ENCODE assay signal across 11 cellular contexts in the genomic region with DNA sequence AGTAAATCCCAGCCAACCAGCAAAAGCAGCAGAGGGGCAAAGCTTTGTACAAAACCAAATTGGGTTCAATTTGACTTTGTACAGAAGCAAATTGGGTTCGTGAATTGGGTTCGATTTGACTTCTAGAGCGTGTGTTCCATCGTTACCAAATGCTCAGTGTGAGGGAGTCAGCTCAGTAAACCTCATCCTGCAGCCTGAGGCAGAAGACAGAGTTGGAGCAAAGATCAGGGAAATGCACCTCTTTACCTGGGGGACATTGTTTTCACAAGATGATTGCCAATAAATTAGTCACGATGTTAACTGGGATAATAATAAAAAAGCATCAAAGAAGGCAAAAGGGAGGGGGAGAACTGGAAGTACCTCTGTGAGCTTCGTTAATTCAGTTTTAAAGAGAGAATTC. TPM values are rescaled to one million over a fixed set of nuclear protein-coding genes. Genes with fewer than 3 reads are reported as not detected.
A peak's percentile ranks its signal among the peaks of the same experiment; 100 is the strongest.
DNase-seq lines count a peak whose midpoint lies in the region; ATAC-seq and TF ChIP-seq lines count a peak whose summit lies in the region.
"Had no signal": no experiment of that assay in that cellular context is flagged by ENCODE, and none has a peak within 500 bp of the region (broad histone marks: within the 10 kb centered on the region; RNA-seq: fewer than 3 reads in every experiment).

No MANE protein-coding gene starts in this region.

- H3K4me1 ChIP-seq in CD4-positive, alpha-beta memory T cell (ENCODE audit: insufficient read depth, low read length), result peaks cover 17% of the 10 kb centered on the region
- H3K4me1 ChIP-seq in prostate gland (replicated peaks), result peaks cover 2% of the 10 kb centered on the region

- TF ChIP-seq POLR2A in prostate gland (IDR thresholded peaks at IDR 0.05), result no peak

- H3K36me3 ChIP-seq in CD4-positive, alpha-beta memory T cell (ENCODE audit: insufficient read depth, low read length), result no peaks in the 10 kb centered on the region
- H3K36me3 ChIP-seq in prostate gland, result no peaks in the 10 kb centered on the region

- H3K9me3 Mint-ChIP-seq in CD4-positive, alpha-beta memory T cell, result peaks cover 0 to 1% (median 0%) of the 10 kb centered on the region in 8 donors
- peaks cover 0 to 7% (median 0%) of the 10 kb centered on the region in 3 donors for H3K9me3 Mint-ChIP-seq in T-cell

- CTCF ChIA-PET in CD4-positive, alpha-beta memory T cell (lab: Charles Lee; ENCODE audit: partially characterized antibody), result interaction anchor here (1.1 kb wide), 1 partner anchor 104 kb away, joined by 5 read pairs; no protein-coding TSS in a partner anchor
- CTCF ChIA-PET in T-cell (lab: Charles Lee), result no interaction called here

- 21% methylated on average over 6 of the region's 6 CpGs for WGBS in prostate gland

- no peak overlapping the region for H3K27ac ChIP-seq in CD4-positive, alpha-beta memory T cell (ENCODE audit: low read depth, low read length)
- H3K27ac ChIP-seq in prostate gland, result peak overlapping the region; percentile 89 to 93

- ATAC-seq in T-cell (replicated peaks in 1 of 4), result no peak
- no peak for ATAC-seq in GM18870 (IDR thresholded peaks at IDR 0.05; ENCODE audit: unreplicated experiment)
- no peak for ATAC-seq in GM18858 (IDR thresholded peaks at IDR 0.05; ENCODE audit: unreplicated experiment)

- H3K9me3 ChIP-seq in CD4-positive, alpha-beta memory T cell (ENCODE audit: control insufficient read depth in 1 of 2, low read length in 2 of 2), result no peaks in the 10 kb centered on the region
- no peaks in the 10 kb centered on the region for H3K9me3 ChIP-seq in prostate gland

- intact Hi-C loops in CD4-positive, alpha-beta memory T cell (cut with micrococcal nuclease), result loop anchor here (2.0 kb wide), 2 partner anchors 155 to 355 kb away; a partner anchor contains a TSS
- intact Hi-C loops in prostate gland (cut with DNase I), result loop anchor here (5.0 kb wide), 4 partner anchors 38 to 98 kb away; a partner anchor contains a TSS

- H3K4me3 Mint-ChIP-seq in CD4-positive, alpha-beta memory T cell, result peak overlapping the region; percentile 10 to 95 (median 66)
- peak overlapping the region; percentile 46 to 89 (median 71) for H3K4me3 Mint-ChIP-seq in T-cell

- no peaks in the 10 kb centered on the region for H3K27me3 ChIP-seq in CD4-positive, alpha-beta memory T cell (ENCODE audit: insufficient read depth, low read length)
- no peaks in the 10 kb centered on the region for H3K27me3 ChIP-seq in prostate gland (replicated peaks; ENCODE audit: insufficient read depth)

- peaks cover 11 to 50% (median 23%) of the 10 kb centered on the region in 4 donors for H3K4me1 Mint-ChIP-seq in CD4-positive, alpha-beta memory T cell
- H3K4me1 Mint-ChIP-seq in T-cell, result peaks cover 16 to 41% (median 31%) of the 10 kb centered on the region in 3 donors

- no peaks in the 10 kb centered on the region for H3K27me3 Mint-ChIP-seq in CD4-positive, alpha-beta memory T cell
- H3K27me3 Mint-ChIP-seq in T-cell, result peaks cover 3% of the 10 kb centered on the region in 2 donors

- peak overlapping the region in 6 of 7 donors; percentile 5 to 93 (median 70) for H3K27ac Mint-ChIP-seq in CD4-positive, alpha-beta memory T cell
- peak overlapping the region; percentile 11 to 76 for H3K27ac Mint-ChIP-seq in T-cell

- TF ChIP-seq CTCF in fibroblast of pulmonary artery (IDR thresholded peaks at IDR 0.05; ENCODE audit: low read length, missing control alignments) (no peak), prostate gland (IDR thresholded peaks at IDR 0.05) (no peak)

- H3K4me3 ChIP-seq in CD4-positive, alpha-beta memory T cell (ENCODE audit: low read length in 2 of 2), result no peak overlapping the region
- H3K4me3 ChIP-seq in fibroblast of pulmonary artery (replicated peaks; ENCODE audit: low read depth, low read length) (peak overlapping the region; percentile 83), prostate gland (peak overlapping the region; percentile 1 to 59)

- H3K36me3 Mint-ChIP-seq in CD4-positive, alpha-beta memory T cell, result peaks cover 6 to 7% of the 10 kb centered on the region in 2 donors
- peaks cover 5% of the 10 kb centered on the region for H3K36me3 Mint-ChIP-seq in T-cell

- no peak for DNase-seq in CD4-positive, alpha-beta memory T cell
- DNase-seq in T-cell (no peak), fibroblast of pulmonary artery (ENCODE audit: low read depth) (no peak), prostate gland (ENCODE audit: low spot score) (no peak), NCI-H2107 (lab: John Stamatoyannopoulos, UW) (no peak)
- no peak for DNase-seq in stimulated activated CD4-positive, alpha-beta T cell treated with anti-CD3 and anti-CD28 coated beads, Interleukin-12 subunit alpha, Interleukin-12 subunit beta, amount 100 ng/mL, for 4 hours
- DNase-seq: NCI-H1092 treated with DMSO at 0.1 percent for 48 hours, SHP77 treated with DMSO at 0.1 percent for 48 hours had no signal

- POLR2A ChIA-PET in CD4-positive, alpha-beta memory T cell (lab: Charles Lee; ENCODE audit: partially characterized antibody), result no interaction called here
- POLR2A ChIA-PET in T-cell (lab: Charles Lee), result no interaction called here

RNA-seq across cellular contexts. Expression of a gene that starts 1.5 kb away (rescaled TPM):
- 1 to 10 TPM; 2.2 to 3.2 TPM for total RNA-seq in CD4-positive, alpha-beta memory T cell
- polyA plus RNA-seq in CD4-positive, alpha-beta memory T cell, result 1 to 10 TPM; 2.8 to 5.7 TPM
- total RNA-seq in T-cell (1 to 10 TPM in 4 of 5 donors, under 1 TPM in 1; 0.47 to 3.1 (median 2.1) TPM), prostate gland (10 to 100 TPM; 24.0 to 42.1 TPM)
- polyA plus RNA-seq: neural cell had no signal

RNA-seq across cellular contexts. Expression of a gene that starts 55.4 kb away (rescaled TPM):
- total RNA-seq in CD4-positive, alpha-beta memory T cell, result 10 to 100 TPM; 32.6 to 33.4 TPM
- polyA plus RNA-seq in CD4-positive, alpha-beta memory T cell, result 10 to 100 TPM; 20.4 TPM
- 10 to 100 TPM; 22.2 to 34.3 (median 29.2) TPM for total RNA-seq in T-cell
- 10 to 100 TPM; 36.2 to 71.6 TPM for total RNA-seq in prostate gland

Comparison
In these comparisons a context has a peak if more than half of its experiments do, and no peak if none do; other contexts are left out.
1. H3K4me3 ChIP-seq: peak in fibroblast of pulmonary artery (single experiment) and prostate gland (2 of 2); none in CD4-positive, alpha-beta memory T cell (0 of 2).
2. RNA of a gene that starts 1.5 kb away (total RNA-seq): 24.0 to 42.1 TPM in prostate gland; 2.2 to 3.2 TPM in CD4-positive, alpha-beta memory T cell and 0.47 to 3.1 TPM in T-cell; every median in the first group is over 4 times any median in the second.